In genomic region chr10:1591742-1592141, GRCh38 we compare ENCODE assay signal across 10 cellular contexts.
"Had no signal": no experiment of that assay in that cellular context is flagged by ENCODE, and none has a peak within 500 bp of the region (broad histone marks: within the 10 kb centered on the region; RNA-seq: fewer than 3 reads in every experiment).

No MANE protein-coding gene starts in this region.

- FAIRE-seq: H1, H54, HTR-8/SVneo, K562 had no signal

- ATAC-seq: GM23338, HCT116, K562 had no signal

- H3K4me2 ChIP-seq: GM23338 had no signal

- H3K4me3 ChIP-seq: GM23338, HAP-1, K562 had no signal

- H3K36me3 ChIP-seq: HAP-1 had no signal

- DNase-seq: HFFc6, IMR-90, KG1 had no signal

- H3K4me3 Mint-ChIP-seq: GM23338, HFFc6 had no signal

- H3K9me3 ChIP-seq: HAP-1 had no signal

- H3K4me1 ChIP-seq: HAP-1 had no signal

- H2AFZ ChIP-seq: GM23338 had no signal

- H3K27ac Mint-ChIP-seq: GM23338, HFFc6 had no signal
